32 cellular contexts compared by ENCODE assay signal in the genomic region with DNA sequence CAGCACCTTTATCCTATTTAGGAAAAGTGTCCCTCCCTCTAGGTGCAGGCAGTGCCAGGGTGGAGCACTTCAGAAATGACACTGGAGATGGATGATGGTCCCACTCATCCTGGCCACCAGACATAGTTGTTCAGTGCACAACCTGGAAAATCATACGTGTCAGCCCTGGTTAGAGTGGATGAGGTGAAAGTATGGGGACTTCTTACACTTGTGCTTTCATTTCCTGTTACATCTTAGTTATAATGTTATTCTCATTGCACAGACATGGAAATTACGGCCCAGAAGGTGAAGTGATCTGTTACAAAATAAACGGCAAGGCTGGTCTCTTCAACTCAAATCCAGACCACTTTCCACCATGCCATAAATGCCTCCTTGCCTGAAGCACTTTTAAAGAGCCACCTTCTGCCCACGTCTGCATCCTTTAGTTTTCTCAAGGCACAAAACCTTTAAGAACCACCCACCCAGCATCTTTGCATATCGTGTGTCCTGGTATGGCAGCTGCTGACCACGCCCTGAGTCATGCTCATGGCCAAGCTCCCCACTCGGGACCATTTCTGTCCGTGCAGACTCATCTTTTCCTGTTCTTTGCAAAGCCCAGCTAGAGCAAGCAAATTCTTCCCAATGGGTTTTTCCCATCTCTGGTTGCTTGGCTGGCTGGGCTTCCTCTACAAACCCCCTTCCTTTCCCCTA. TPM values are rescaled to one million over a fixed set of nuclear protein-coding genes. Genes with fewer than 3 reads are reported as not detected.
A peak's percentile ranks its signal among the peaks of the same experiment; 100 is the strongest.
DNase-seq lines count a peak whose midpoint lies in the region; ATAC-seq and TF ChIP-seq lines count a peak whose summit lies in the region.
"Had no signal": no experiment of that assay in that cellular context is flagged by ENCODE, and none has a peak within 500 bp of the region (broad histone marks: within the 10 kb centered on the region; RNA-seq: fewer than 3 reads in every experiment).

No MANE protein-coding gene starts in this region.

- peaks cover 13% of the 10 kb centered on the region for H3K27me3 Mint-ChIP-seq in activated CD8-positive, alpha-beta T cell treated with anti-CD3 and anti-CD28 coated beads for 36 hours
- peaks cover 33% of the 10 kb centered on the region for H3K27me3 Mint-ChIP-seq in activated CD8-positive, alpha-beta T cell treated with anti-CD3 and anti-CD28 coated beads, Interleukin-2, amount 10 ng/mL, durations not matched to agents 7 days and 5 days (ENCODE audit: low read depth)
- H3K27me3 Mint-ChIP-seq in IgD-negative memory B cell (peaks cover 27% of the 10 kb centered on the region), activated B cell treated with CpG ODN at 0.5 μM for 24 hours (peaks cover 6% of the 10 kb centered on the region), type B pancreatic cell (peaks cover 14% of the 10 kb centered on the region)
- H3K27me3 Mint-ChIP-seq in natural killer cell treated with Interleukin-12 subunit alpha and Interleukin-12 subunit beta and Interleukin-15 and Interleukin-18, amount 100 ng/mL, for 72 hours, result peaks cover 0 to 3% of the 10 kb centered on the region in 2 donors
- H3K27me3 Mint-ChIP-seq in naive thymus-derived CD8-positive, alpha-beta T cell, result peaks cover 9 to 42% (median 24%) of the 10 kb centered on the region in 5 donors

- CTCF ChIA-PET in activated CD8-positive, alpha-beta T cell treated with anti-CD3 and anti-CD28 coated beads for 36 hours (lab: Charles Lee), result no interaction called here
- CTCF ChIA-PET in activated CD8-positive, alpha-beta T cell treated with anti-CD3 and anti-CD28 coated beads, Interleukin-2, amount 10 ng/mL, durations not matched to agents 7 days and 5 days (lab: Charles Lee), result interaction anchor here (1.0 to 1.1 kb wide), 2 partner anchors 42 to 178 kb away, joined by 3 read pairs; a partner anchor contains a TSS
- CTCF ChIA-PET in activated B cell treated with CpG ODN at 0.5 μM for 24 hours (lab: Charles Lee), result no interaction called here

- no peaks in the 10 kb centered on the region for H3K36me3 Mint-ChIP-seq in activated CD8-positive, alpha-beta T cell treated with anti-CD3 and anti-CD28 coated beads for 36 hours (ENCODE audit: low read depth)
- H3K36me3 Mint-ChIP-seq in activated CD8-positive, alpha-beta T cell treated with anti-CD3 and anti-CD28 coated beads, Interleukin-2, amount 10 ng/mL, durations not matched to agents 7 days and 5 days (ENCODE audit: low read depth), result no peaks in the 10 kb centered on the region
- H3K36me3 Mint-ChIP-seq in IgD-negative memory B cell (no peaks in the 10 kb centered on the region), activated B cell treated with CpG ODN at 0.5 μM for 24 hours (ENCODE audit: low read depth) (no peaks in the 10 kb centered on the region), type B pancreatic cell (no peaks in the 10 kb centered on the region)
- H3K36me3 Mint-ChIP-seq in natural killer cell treated with Interleukin-12 subunit alpha and Interleukin-12 subunit beta and Interleukin-15 and Interleukin-18, amount 100 ng/mL, for 72 hours, result no peaks in the 10 kb centered on the region
- no peaks in the 10 kb centered on the region for H3K36me3 Mint-ChIP-seq in naive thymus-derived CD8-positive, alpha-beta T cell
- H3K36me3 Mint-ChIP-seq: activated naive CD4-positive, alpha-beta T cell treated with anti-CD3 and anti-CD28 coated beads, Interleukin-2, amount 50 U/mL, for 24 hours; CD4-positive, CD25-positive, alpha-beta regulatory T cell had no signal

- peaks cover 18% of the 10 kb centered on the region for H3K4me1 Mint-ChIP-seq in activated CD8-positive, alpha-beta T cell treated with anti-CD3 and anti-CD28 coated beads for 36 hours (ENCODE audit: low read depth)
- peaks cover 8% of the 10 kb centered on the region for H3K4me1 Mint-ChIP-seq in activated CD8-positive, alpha-beta T cell treated with anti-CD3 and anti-CD28 coated beads, Interleukin-2, amount 10 ng/mL, durations not matched to agents 7 days and 5 days (ENCODE audit: low read depth)
- peaks cover 8 to 10% (median 10%) of the 10 kb centered on the region in 3 donors for H3K4me1 Mint-ChIP-seq in IgD-negative memory B cell
- peaks cover 33% of the 10 kb centered on the region for H3K4me1 Mint-ChIP-seq in activated B cell treated with CpG ODN at 0.5 μM for 24 hours
- H3K4me1 Mint-ChIP-seq in natural killer cell treated with Interleukin-12 subunit alpha and Interleukin-12 subunit beta and Interleukin-15 and Interleukin-18, amount 100 ng/mL, for 72 hours (ENCODE audit: low read depth in 2 of 2), result peaks cover 20 to 23% of the 10 kb centered on the region in 2 donors
- H3K4me1 Mint-ChIP-seq in type B pancreatic cell (ENCODE audit: unreplicated experiment), result no peaks in the 10 kb centered on the region
- H3K4me1 Mint-ChIP-seq in naive thymus-derived CD8-positive, alpha-beta T cell, result peaks cover 4 to 18% (median 6%) of the 10 kb centered on the region in 4 donors

- TF ChIP-seq CTCF in activated CD8-positive, alpha-beta T cell treated with anti-CD3 and anti-CD28 coated beads for 36 hours (IDR thresholded peaks at IDR 0.05), result no peak
- TF ChIP-seq CTCF in activated B cell treated with CpG ODN at 0.5 μM for 24 hours (IDR thresholded peaks at IDR 0.05) (no peak), WERI-Rb-1 (IDR thresholded peaks at IDR 0.05; ENCODE audit: low read depth, low read length) (no peak), type B pancreatic cell (conservative IDR thresholded peaks at IDR 0.05) (no peak)

- H3K36me3 ChIP-seq in WERI-Rb-1, result no peaks in the 10 kb centered on the region
- H3K36me3 ChIP-seq: MG63, right lobe of liver, spleen, tibial nerve had no signal

- H3K4me3 ChIP-seq in WERI-Rb-1 (ENCODE audit: low read depth, low read length), result no peak overlapping the region
- H3K4me3 ChIP-seq: A549, MG63, right lobe of liver, spleen, tibial nerve had no signal

- H3K27me3 ChIP-seq in WERI-Rb-1 (ENCODE audit: insufficient read depth, low read depth, severe bottlenecking), result no peaks in the 10 kb centered on the region
- H3K27me3 ChIP-seq: right lobe of liver had no signal

- H3K4me3 Mint-ChIP-seq in activated CD8-positive, alpha-beta T cell treated with anti-CD3 and anti-CD28 coated beads for 36 hours, result no peak overlapping the region
- H3K4me3 Mint-ChIP-seq in activated CD8-positive, alpha-beta T cell treated with anti-CD3 and anti-CD28 coated beads, Interleukin-2, amount 10 ng/mL, durations not matched to agents 7 days and 5 days, result no peak overlapping the region
- H3K4me3 Mint-ChIP-seq in IgD-negative memory B cell (peak overlapping the region; percentile 0 to 83 (median 40)), activated B cell treated with CpG ODN at 0.5 μM for 24 hours (peak overlapping the region; percentile 61), type B pancreatic cell (no peak overlapping the region)
- H3K4me3 Mint-ChIP-seq in natural killer cell treated with Interleukin-12 subunit alpha and Interleukin-12 subunit beta and Interleukin-15 and Interleukin-18, amount 100 ng/mL, for 72 hours, result peak overlapping the region; percentile 59
- H3K4me3 Mint-ChIP-seq in naive thymus-derived CD8-positive, alpha-beta T cell, result peak overlapping the region in 1 of 10 donors; percentile 17
- H3K4me3 Mint-ChIP-seq: activated naive CD4-positive, alpha-beta T cell treated with anti-CD3 and anti-CD28 coated beads, Interleukin-2, amount 50 U/mL, for 24 hours; CD4-positive, CD25-positive, alpha-beta regulatory T cell had no signal

- H3K9me3 Mint-ChIP-seq in activated CD8-positive, alpha-beta T cell treated with anti-CD3 and anti-CD28 coated beads for 36 hours, result no peaks in the 10 kb centered on the region
- H3K9me3 Mint-ChIP-seq in activated CD8-positive, alpha-beta T cell treated with anti-CD3 and anti-CD28 coated beads, Interleukin-2, amount 10 ng/mL, durations not matched to agents 7 days and 5 days (ENCODE audit: insufficient read depth), result no peaks in the 10 kb centered on the region
- H3K9me3 Mint-ChIP-seq in IgD-negative memory B cell (no peaks in the 10 kb centered on the region), activated B cell treated with CpG ODN at 0.5 μM for 24 hours (no peaks in the 10 kb centered on the region), type B pancreatic cell (no peaks in the 10 kb centered on the region)
- H3K9me3 Mint-ChIP-seq in natural killer cell treated with Interleukin-12 subunit alpha and Interleukin-12 subunit beta and Interleukin-15 and Interleukin-18, amount 100 ng/mL, for 72 hours, result no peaks in the 10 kb centered on the region
- H3K9me3 Mint-ChIP-seq in naive thymus-derived CD8-positive, alpha-beta T cell, result no peaks in the 10 kb centered on the region
- H3K9me3 Mint-ChIP-seq: activated naive CD4-positive, alpha-beta T cell treated with anti-CD3 and anti-CD28 coated beads, Interleukin-2, amount 50 U/mL, for 24 hours; CD4-positive, CD25-positive, alpha-beta regulatory T cell had no signal

- intact Hi-C loops in activated CD8-positive, alpha-beta T cell treated with anti-CD3 and anti-CD28 coated beads for 36 hours (cut with micrococcal nuclease), result no loop called here
- intact Hi-C loops in activated B cell treated with CpG ODN at 0.5 μM for 24 hours (cut with micrococcal nuclease), result no loop called here

- no peak overlapping the region for H3K27ac ChIP-seq in WERI-Rb-1
- H3K27ac ChIP-seq: A549, right lobe of liver, spleen, tibial nerve had no signal

- peak; percentile 10 for DNase-seq in activated CD8-positive, alpha-beta T cell treated with anti-CD3 and anti-CD28 coated beads for 36 hours
- no peak for DNase-seq in activated CD8-positive, alpha-beta T cell treated with anti-CD3 and anti-CD28 coated beads, Interleukin-2, amount 10 ng/mL, durations not matched to agents 7 days and 5 days
- DNase-seq in activated B cell treated with CpG ODN at 0.5 μM for 24 hours (no peak), WERI-Rb-1 (no peak), type B pancreatic cell (ENCODE audit: extremely low spot score, unreplicated experiment) (no peak)
- DNase-seq in natural killer cell treated with Interleukin-12 subunit alpha and Interleukin-12 subunit beta and Interleukin-15 and Interleukin-18, amount 100 ng/mL, for 72 hours (ENCODE audit: low spot score), result no peak
- no peak for DNase-seq in naive thymus-derived CD8-positive, alpha-beta T cell
- DNase-seq: anterior cingulate cortex; Calu3; CD4-positive, CD25-positive, alpha-beta regulatory T cell; DMS79; effector CD4-positive, alpha-beta T cell; H7; KBM-7; left colon; MG63; NCI-H1436; NCI-H2107; NCI-H446; NCI-H748 treated with DMSO at 0.1 percent for 48 hours; right lobe of liver; RPMI8226; spleen; stimulated activated CD8-positive, alpha-beta memory T cell treated with anti-CD3 and anti-CD28 coated beads, Interleukin-4, amount 100 ng/mL, for 48 hours; T1000 had no signal

- no peak overlapping the region for H3K27ac Mint-ChIP-seq in activated CD8-positive, alpha-beta T cell treated with anti-CD3 and anti-CD28 coated beads for 36 hours
- H3K27ac Mint-ChIP-seq in activated CD8-positive, alpha-beta T cell treated with anti-CD3 and anti-CD28 coated beads, Interleukin-2, amount 10 ng/mL, durations not matched to agents 7 days and 5 days, result no peak overlapping the region
- H3K27ac Mint-ChIP-seq in IgD-negative memory B cell, result no peak overlapping the region
- H3K27ac Mint-ChIP-seq in activated B cell treated with CpG ODN at 0.5 μM for 24 hours, result peak overlapping the region; percentile 80
- peak overlapping the region; percentile 56 to 67 for H3K27ac Mint-ChIP-seq in natural killer cell treated with Interleukin-12 subunit alpha and Interleukin-12 subunit beta and Interleukin-15 and Interleukin-18, amount 100 ng/mL, for 72 hours
- no peak overlapping the region for H3K27ac Mint-ChIP-seq in type B pancreatic cell
- no peak overlapping the region for H3K27ac Mint-ChIP-seq in naive thymus-derived CD8-positive, alpha-beta T cell
- H3K27ac Mint-ChIP-seq: activated naive CD4-positive, alpha-beta T cell treated with anti-CD3 and anti-CD28 coated beads, Interleukin-2, amount 50 U/mL, for 24 hours; CD4-positive, CD25-positive, alpha-beta regulatory T cell had no signal

- no peak for ATAC-seq in activated CD8-positive, alpha-beta T cell treated with anti-CD3 and anti-CD28 coated beads for 36 hours
- ATAC-seq in activated CD8-positive, alpha-beta T cell treated with anti-CD3 and anti-CD28 coated beads, Interleukin-2, amount 10 ng/mL, durations not matched to agents 7 days and 5 days, result no peak
- peak; percentile 80 for ATAC-seq in activated B cell treated with CpG ODN at 0.5 μM for 24 hours (ENCODE audit: low read depth)
- peak; percentile 60 to 79 for ATAC-seq in natural killer cell treated with Interleukin-12 subunit alpha and Interleukin-12 subunit beta and Interleukin-15 and Interleukin-18, amount 100 ng/mL, for 72 hours
- no peak for ATAC-seq in naive thymus-derived CD8-positive, alpha-beta T cell
- ATAC-seq: A549, left colon, right lobe of liver had no signal

- no peaks in the 10 kb centered on the region for H3K9me3 ChIP-seq in WERI-Rb-1 (ENCODE audit: severe bottlenecking)
- H3K9me3 ChIP-seq: A549, MG63, right lobe of liver, spleen, tibial nerve had no signal

- POLR2A ChIA-PET in activated CD8-positive, alpha-beta T cell treated with anti-CD3 and anti-CD28 coated beads for 36 hours (lab: Charles Lee), result no interaction called here
- POLR2A ChIA-PET in activated CD8-positive, alpha-beta T cell treated with anti-CD3 and anti-CD28 coated beads, Interleukin-2, amount 10 ng/mL, durations not matched to agents 7 days and 5 days (lab: Charles Lee), result no interaction called here
- POLR2A ChIA-PET in activated B cell treated with CpG ODN at 0.5 μM for 24 hours (lab: Charles Lee), result interaction anchor here (0.7 to 1.0 kb wide), 2 partner anchors 21 to 64 kb away, joined by 3 to 7 read pairs; a partner anchor contains a TSS
- POLR2A ChIA-PET in naive thymus-derived CD8-positive, alpha-beta T cell (lab: Charles Lee), result no interaction called here

RNA-seq across cellular contexts. Expression of a gene that starts 22.4 kb away (rescaled TPM):
- 1 to 10 TPM; 6.6 to 9.0 TPM for total RNA-seq in activated CD8-positive, alpha-beta T cell treated with anti-CD3 and anti-CD28 coated beads for 36 hours
- 1 to 10 TPM; 6.7 to 8.1 TPM for total RNA-seq in activated CD8-positive, alpha-beta T cell treated with anti-CD3 and anti-CD28 coated beads, Interleukin-2, amount 10 ng/mL, durations not matched to agents 7 days and 5 days
- 0.84 TPM for polyA plus RNA-seq in IgD-negative memory B cell
- total RNA-seq in activated B cell treated with CpG ODN at 0.5 μM for 24 hours, result 8.3 and 12.8 TPM in 2 replicates
- total RNA-seq in natural killer cell treated with Interleukin-12 subunit alpha and Interleukin-12 subunit beta and Interleukin-15 and Interleukin-18, amount 100 ng/mL, for 72 hours, result 10 to 100 TPM in 1 of 2 donors, 1 to 10 TPM in 1; 9.2 to 10.7 TPM
- total RNA-seq in type B pancreatic cell (ENCODE audit: low replicate concordance), result 14.5 and 18.0 TPM in 2 replicates
- total RNA-seq in naive thymus-derived CD8-positive, alpha-beta T cell, result 10 to 100 TPM; 13.4 to 15.3 TPM
- not detected for polyA plus RNA-seq in naive thymus-derived CD8-positive, alpha-beta T cell
- total RNA-seq: H7 had no signal
- polyA plus RNA-seq: CD4-positive, CD25-positive, alpha-beta regulatory T cell had no signal

RNA-seq across cellular contexts. Expression of a gene that starts 42.5 kb away (rescaled TPM):
- total RNA-seq in activated CD8-positive, alpha-beta T cell treated with anti-CD3 and anti-CD28 coated beads for 36 hours, result 10 to 100 TPM; 33.8 to 35.1 TPM
- total RNA-seq in activated CD8-positive, alpha-beta T cell treated with anti-CD3 and anti-CD28 coated beads, Interleukin-2, amount 10 ng/mL, durations not matched to agents 7 days and 5 days, result under 1 TPM; 0.16 to 0.84 TPM
- polyA plus RNA-seq in IgD-negative memory B cell, result 0.53 TPM
- 7.3 and 9.5 TPM in 2 replicates for total RNA-seq in activated B cell treated with CpG ODN at 0.5 μM for 24 hours
- 10 to 100 TPM; 59.6 to 82.1 TPM for total RNA-seq in natural killer cell treated with Interleukin-12 subunit alpha and Interleukin-12 subunit beta and Interleukin-15 and Interleukin-18, amount 100 ng/mL, for 72 hours
- 0.41 TPM in 1 of 2 replicates, not detected in the other for total RNA-seq in type B pancreatic cell (ENCODE audit: low replicate concordance)
- total RNA-seq in naive thymus-derived CD8-positive, alpha-beta T cell, result 1 to 10 TPM in 1 of 2 experiments, under 1 TPM in 1; 0.77 to 3.0 TPM
- 10 to 100 TPM in 1 of 3 donors, not detected in 2; 34.9 TPM for polyA plus RNA-seq in naive thymus-derived CD8-positive, alpha-beta T cell
- total RNA-seq: bronchial epithelial cell; Calu3; CD4-positive, CD25-positive, alpha-beta regulatory T cell; H7; lung microvascular endothelial cell; SK-MEL-5; tibial nerve had no signal
- polyA plus RNA-seq: A549; CD4-positive, CD25-positive, alpha-beta regulatory T cell had no signal

RNA-seq across cellular contexts. Expression of a gene that starts 50.4 kb away (rescaled TPM):
- total RNA-seq in activated CD8-positive, alpha-beta T cell treated with anti-CD3 and anti-CD28 coated beads for 36 hours, result 100 to 1,000 TPM; 287 to 290 TPM
- 1 to 10 TPM; 6.5 to 6.7 TPM for total RNA-seq in activated CD8-positive, alpha-beta T cell treated with anti-CD3 and anti-CD28 coated beads, Interleukin-2, amount 10 ng/mL, durations not matched to agents 7 days and 5 days
- polyA plus RNA-seq in IgD-negative memory B cell, result 8.4 TPM
- total RNA-seq in activated B cell treated with CpG ODN at 0.5 μM for 24 hours, result 68.8 and 82.1 TPM in 2 replicates
- 100 to 1,000 TPM; 379 to 582 TPM for total RNA-seq in natural killer cell treated with Interleukin-12 subunit alpha and Interleukin-12 subunit beta and Interleukin-15 and Interleukin-18, amount 100 ng/mL, for 72 hours
- total RNA-seq in type B pancreatic cell (ENCODE audit: low replicate concordance), result 0.57 TPM in 1 of 2 replicates, not detected in the other
- 1 to 10 TPM; 2.9 to 4.3 TPM for total RNA-seq in naive thymus-derived CD8-positive, alpha-beta T cell
- 100 to 1,000 TPM in 1 of 3 donors, 1 to 10 TPM in 2; 2.9 to 219 (median 3.9) TPM for polyA plus RNA-seq in naive thymus-derived CD8-positive, alpha-beta T cell
- total RNA-seq: bronchial epithelial cell, Calu3, H7, lung microvascular endothelial cell, SK-MEL-5 had no signal
- polyA plus RNA-seq: A549 had no signal

RNA-seq across cellular contexts. Expression of a gene that starts 56.8 kb away (rescaled TPM):
- 100 to 1,000 TPM in 1 of 2 experiments, 10 to 100 TPM in 1; 95.1 to 102 TPM for total RNA-seq in activated CD8-positive, alpha-beta T cell treated with anti-CD3 and anti-CD28 coated beads for 36 hours
- total RNA-seq in activated CD8-positive, alpha-beta T cell treated with anti-CD3 and anti-CD28 coated beads, Interleukin-2, amount 10 ng/mL, durations not matched to agents 7 days and 5 days, result 1 to 10 TPM; 1.2 to 1.5 TPM
- polyA plus RNA-seq in IgD-negative memory B cell, result not detected
- 16.3 and 18.7 TPM in 2 replicates for total RNA-seq in activated B cell treated with CpG ODN at 0.5 μM for 24 hours
- 10 to 100 TPM; 24.9 to 37.4 TPM for total RNA-seq in natural killer cell treated with Interleukin-12 subunit alpha and Interleukin-12 subunit beta and Interleukin-15 and Interleukin-18, amount 100 ng/mL, for 72 hours
- total RNA-seq in type B pancreatic cell (ENCODE audit: low replicate concordance), result 0.45 TPM in 1 of 2 replicates, not detected in the other
- total RNA-seq in naive thymus-derived CD8-positive, alpha-beta T cell, result 1 to 10 TPM; 1.5 to 2.1 TPM
- 10 to 100 TPM in 1 of 3 donors, under 1 TPM in 1, not detected in 1; 0.59 to 58.5 TPM for polyA plus RNA-seq in naive thymus-derived CD8-positive, alpha-beta T cell
- total RNA-seq: bronchial epithelial cell; Calu3; CD4-positive, CD25-positive, alpha-beta regulatory T cell; H7; lung microvascular endothelial cell; SK-MEL-5 had no signal
- polyA plus RNA-seq: A549 had no signal

Comparison
In these comparisons a context has a peak if more than half of its experiments do, and no peak if none do; other contexts are left out.
1. ATAC-seq: peak in activated B cell treated with CpG ODN at 0.5 μM for 24 hours (single experiment) and natural killer cell treated with Interleukin-12 subunit alpha and Interleukin-12 subunit beta and Interleukin-15 and Interleukin-18, amount 100 ng/mL, for 72 hours (2 of 2); none in activated CD8-positive, alpha-beta T cell treated with anti-CD3 and anti-CD28 coated beads for 36 hours (single experiment), activated CD8-positive, alpha-beta T cell treated with anti-CD3 and anti-CD28 coated beads, Interleukin-2, amount 10 ng/mL, durations not matched to agents 7 days and 5 days (single experiment) and naive thymus-derived CD8-positive, alpha-beta T cell (0 of 2).
2. H3K27ac Mint-ChIP-seq: peak in activated B cell treated with CpG ODN at 0.5 μM for 24 hours (single experiment) and natural killer cell treated with Interleukin-12 subunit alpha and Interleukin-12 subunit beta and Interleukin-15 and Interleukin-18, amount 100 ng/mL, for 72 hours (2 of 2); none in activated CD8-positive, alpha-beta T cell treated with anti-CD3 and anti-CD28 coated beads for 36 hours (single experiment), activated CD8-positive, alpha-beta T cell treated with anti-CD3 and anti-CD28 coated beads, Interleukin-2, amount 10 ng/mL, durations not matched to agents 7 days and 5 days (single experiment), IgD-negative memory B cell (0 of 3), type B pancreatic cell (single experiment) and naive thymus-derived CD8-positive, alpha-beta T cell (0 of 10).
3. H3K4me3 Mint-ChIP-seq: peak in IgD-negative memory B cell (4 of 4), activated B cell treated with CpG ODN at 0.5 μM for 24 hours (single experiment) and natural killer cell treated with Interleukin-12 subunit alpha and Interleukin-12 subunit beta and Interleukin-15 and Interleukin-18, amount 100 ng/mL, for 72 hours (single experiment); none in activated CD8-positive, alpha-beta T cell treated with anti-CD3 and anti-CD28 coated beads for 36 hours (single experiment), activated CD8-positive, alpha-beta T cell treated with anti-CD3 and anti-CD28 coated beads, Interleukin-2, amount 10 ng/mL, durations not matched to agents 7 days and 5 days (single experiment) and type B pancreatic cell (single experiment).